Comparison of ENCODE assay signal across 12 cellular contexts in genomic region chr17:38449364-38449763, GRCh38. TPM values are rescaled to one million over a fixed set of nuclear protein-coding genes. Genes with fewer than 3 reads are reported as not detected.
DNase-seq lines count a peak whose midpoint lies in the region; ATAC-seq, FAIRE-seq and TF ChIP-seq lines count a peak whose summit lies in the region.
"Had no signal": no experiment of that assay in that cellular context is flagged by ENCODE, and none has a peak within 500 bp of the region (broad histone marks: within the 10 kb centered on the region; RNA-seq: fewer than 3 reads in every experiment).

No MANE protein-coding gene starts in this region.

- peak overlapping the region; percentile 74 for H2BK120ac ChIP-seq in mesenchymal stem cell (ENCODE audit: low read depth, low read length)

- H2AK5ac ChIP-seq in mesenchymal stem cell (ENCODE audit: low read length, severe bottlenecking) = peak overlapping the region; percentile 61

- intact Hi-C loops in heart left ventricle (cut with DNase I) (no loop called here), Right ventricle myocardium superior (cut with DNase I) (no loop called here), endothelial cell of umbilical vein (cut with micrococcal nuclease) (no loop called here), uterus (cut with DNase I; ENCODE audit: low total_unique reads) (no loop called here)

- peaks cover 12 to 70% (median 62%) of the 10 kb centered on the region in 12 donors for H3K4me1 ChIP-seq in heart left ventricle
- peaks cover 58% of the 10 kb centered on the region for H3K4me1 ChIP-seq in endothelial cell of umbilical vein (ENCODE audit: control insufficient read depth, extremely low read depth, insufficient read depth, low read length)
- peaks cover 57% of the 10 kb centered on the region for H3K4me1 ChIP-seq in mesenchymal stem cell (ENCODE audit: control insufficient read depth, insufficient read depth, low read depth, low read length)
- peaks cover 4 to 20% of the 10 kb centered on the region in 2 donors for H3K4me1 ChIP-seq in uterus
- H3K4me1 ChIP-seq: right lobe of liver had no signal

- TF ChIP-seq CTCF in heart left ventricle (IDR thresholded peaks at IDR 0.05) (no peak), endothelial cell of umbilical vein (IDR thresholded peaks at IDR 0.05; ENCODE audit: extremely low read depth in 1 of 2, insufficient read depth in 1 of 2, low read depth in 1 of 2, low read length in 2 of 2) (no peak), uterus (IDR thresholded peaks at IDR 0.05) (no peak)

- H3K36me3 ChIP-seq in heart left ventricle = no peaks in the 10 kb centered on the region
- H3K36me3 ChIP-seq in endothelial cell of umbilical vein (ENCODE audit: control insufficient read depth in 2 of 2, extremely low read depth in 1 of 2, insufficient read depth in 2 of 2, low read length in 2 of 2) = no peaks in the 10 kb centered on the region
- H3K36me3 ChIP-seq in mesenchymal stem cell (ENCODE audit: control insufficient read depth in 1 of 2, insufficient read depth in 2 of 2, low read depth in 1 of 2, low read length in 2 of 2) = peaks cover 0 to 10% of the 10 kb centered on the region in 2 experiments
- H3K36me3 ChIP-seq in uterus = no peaks in the 10 kb centered on the region
- H3K36me3 ChIP-seq: right lobe of liver had no signal

- BruUV-seq in endothelial cell of umbilical vein (replicated peaks; lab: Mats Ljungman, UMichigan) = no TSS peak

- H4K91ac ChIP-seq in mesenchymal stem cell (ENCODE audit: low read length) = peak overlapping the region; percentile 53

- dilution Hi-C loops in endothelial cell of umbilical vein (cut with MboI; ENCODE audit: extremely low pct_ligation_motif_present, low sequenced_read_pairs) = no loop called here

- peak overlapping the region; percentile 0 for H2BK5ac ChIP-seq in mesenchymal stem cell (ENCODE audit: low read depth, low read length, poor library complexity, severe bottlenecking)

- H3K27ac ChIP-seq in heart left ventricle (peak overlapping the region in 11 of 12 donors; percentile 49 to 96 (median 88)), endothelial cell of umbilical vein (ENCODE audit: insufficient read depth, low read depth, low read length) (peak overlapping the region; percentile 94), mesenchymal stem cell (ENCODE audit: low read length, poor library complexity, severe bottlenecking) (peak overlapping the region; percentile 94), uterus (peak overlapping the region; percentile 76 to 88)
- H3K27ac ChIP-seq: right lobe of liver had no signal

- H3K27me3 ChIP-seq in heart left ventricle (peaks cover 0 to 12% (median 0%) of the 10 kb centered on the region in 9 donors), endothelial cell of umbilical vein (ENCODE audit: control insufficient read depth in 2 of 2, insufficient read depth in 2 of 2, low read length in 2 of 2) (no peaks in the 10 kb centered on the region), mesenchymal stem cell (ENCODE audit: control insufficient read depth in 1 of 2, insufficient read depth in 1 of 2, low read length in 2 of 2) (no peaks in the 10 kb centered on the region), uterus (no peaks in the 10 kb centered on the region)
- H3K27me3 ChIP-seq: right lobe of liver had no signal

- DNase-seq in heart left ventricle (peak in 1 of 5 donors; percentile 57), Right ventricle myocardium superior (no peak), endothelial cell of umbilical vein (ENCODE audit: low read depth, low spot score) (peak; percentile 21), mesenchymal stem cell (peak; percentile 49), uterus (no peak), NCI-H69 (lab: John Stamatoyannopoulos, UW) (no peak)
- no peak for DNase-seq in activated CD4-positive, alpha-beta T cell treated with anti-CD3 and anti-CD28 coated beads, Interleukin-2, amount 50 U/mL, for 4 hours
- DNase-seq: activated CD8-positive, alpha-beta memory T cell treated with anti-CD3 and anti-CD28 coated beads, Interleukin-2, amount 50 U/mL, for 48 hours; NCI-H526 had no signal

- H3K14ac ChIP-seq in mesenchymal stem cell (ENCODE audit: low read length in 2 of 2) = peak overlapping the region in 1 of 2 experiments; percentile 29

- H3K4me3 ChIP-seq in heart left ventricle (no peak overlapping the region), endothelial cell of umbilical vein (replicated peaks in 1 of 3; ENCODE audit: insufficient read depth in 1 of 3, low read depth in 1 of 3, low read length in 3 of 3) (no peak overlapping the region), mesenchymal stem cell (ENCODE audit: insufficient read depth in 1 of 2, low read depth in 1 of 2, low read length in 2 of 2) (no peak overlapping the region), uterus (no peak overlapping the region)
- H3K4me3 ChIP-seq: right lobe of liver had no signal

- H3K9me1 ChIP-seq in endothelial cell of umbilical vein (replicated peaks; ENCODE audit: control insufficient read depth, extremely low read depth, insufficient read depth, low read length) = no peaks in the 10 kb centered on the region

- H3K18ac ChIP-seq in mesenchymal stem cell (ENCODE audit: low read depth in 1 of 2, low read length in 2 of 2) = peak overlapping the region; percentile 65 to 94

- WGBS in heart left ventricle, 4 donors = 49 to 55% (median 52%) methylated on average over 9 to 15 of the region's 15 CpGs
- WGBS in mesenchymal stem cell = 53% methylated on average over 15 of the region's 15 CpGs

- H2AFZ ChIP-seq in endothelial cell of umbilical vein (ENCODE audit: low read depth, low read length) (no peak overlapping the region), mesenchymal stem cell (ENCODE audit: low read depth, low read length) (no peak overlapping the region)

- H3K79me1 ChIP-seq in mesenchymal stem cell (replicated peaks; ENCODE audit: low read length, poor library complexity, severe bottlenecking) = no peaks in the 10 kb centered on the region

- TF ChIP-seq POLR2A in heart left ventricle (IDR thresholded peaks at IDR 0.05) (no peak), endothelial cell of umbilical vein (IDR thresholded peaks at IDR 0.05; ENCODE audit: low read depth, low read length) (no peak), uterus (IDR thresholded peaks at IDR 0.05) (no peak)

- peak overlapping the region; percentile 71 for H2BK15ac ChIP-seq in mesenchymal stem cell (ENCODE audit: low read depth, poor library complexity, severe bottlenecking)

- POLR2A ChIA-PET in endothelial cell of umbilical vein (lab: Charles Lee) = interaction anchor here (1.4 kb wide), 1 partner anchor 16 kb away, joined by 3 read pairs; no protein-coding TSS in a partner anchor

- H4K8ac ChIP-seq in mesenchymal stem cell (ENCODE audit: low read length) = peak overlapping the region; percentile 70

- no peak for FAIRE-seq in endothelial cell of umbilical vein (lab: Jason Lieb, UNC)
- FAIRE-seq: colon had no signal

- no peaks in the 10 kb centered on the region for H4K20me1 ChIP-seq in endothelial cell of umbilical vein (replicated peaks; ENCODE audit: control insufficient read depth, extremely low read depth, insufficient read depth, low read length)

- CTCF ChIA-PET in endothelial cell of umbilical vein (lab: Charles Lee) = interaction anchor here (0.7 to 1.2 kb wide), 2 partner anchors 21 to 26 kb away, joined by 3 to 4 read pairs; no protein-coding TSS in a partner anchor

- peak in 1 of 4 donors; percentile 2 for ATAC-seq in heart left ventricle
- no peak for ATAC-seq in Right ventricle myocardium superior (ENCODE audit: poor library complexity)
- ATAC-seq in GM21786 (IDR thresholded peaks at IDR 0.05; ENCODE audit: unreplicated experiment) = no peak

- H3K4me2 ChIP-seq in endothelial cell of umbilical vein (ENCODE audit: insufficient read depth, low read length) (peak overlapping the region; percentile 9), mesenchymal stem cell (ENCODE audit: low read length, poor library complexity, severe bottlenecking) (no peak overlapping the region)

- H3K4ac ChIP-seq in mesenchymal stem cell (ENCODE audit: low read depth in 1 of 2, low read length in 2 of 2) = peak overlapping the region; percentile 62 to 71

- H3K79me2 ChIP-seq in endothelial cell of umbilical vein (ENCODE audit: control insufficient read depth, insufficient read depth, low read length) = peaks cover 70% of the 10 kb centered on the region

- no peaks in the 10 kb centered on the region for H3K9me3 ChIP-seq in heart left ventricle
- no peaks in the 10 kb centered on the region for H3K9me3 ChIP-seq in endothelial cell of umbilical vein (replicated peaks; ENCODE audit: control insufficient read depth, insufficient read depth, low read length)
- no peaks in the 10 kb centered on the region for H3K9me3 ChIP-seq in mesenchymal stem cell (ENCODE audit: control insufficient read depth, low read length)
- H3K9me3 ChIP-seq in uterus = no peaks in the 10 kb centered on the region
- H3K9me3 ChIP-seq: right lobe of liver had no signal

- H3K23ac ChIP-seq in mesenchymal stem cell (ENCODE audit: low read length in 2 of 2) = peak overlapping the region in 1 of 2 experiments; percentile 77

- H3K9ac ChIP-seq in endothelial cell of umbilical vein (replicated peaks; ENCODE audit: extremely low read depth, insufficient read depth, low read length) (peak overlapping the region; percentile 14), mesenchymal stem cell (ENCODE audit: low read length) (no peak overlapping the region)

- peak overlapping the region; percentile 60 to 69 for H2BK12ac ChIP-seq in mesenchymal stem cell (ENCODE audit: low read length in 2 of 2)

TF ChIP-seq in endothelial cell of umbilical vein, 7 proteins besides CTCF, POLR2A, EP300 and RAD21 (continues in another document):
- no peak for TF ChIP-seq POLR2AphosphoS5 (IDR thresholded peaks at IDR 0.05; ENCODE audit: insufficient read depth, low read depth, low read length)
- TF ChIP-seq EZH2 (IDR thresholded peaks at IDR 0.05; ENCODE audit: borderline replicate concordance, low read depth, low read length, severe bottlenecking) = no peak
- TF ChIP-seq, protein P1, sequence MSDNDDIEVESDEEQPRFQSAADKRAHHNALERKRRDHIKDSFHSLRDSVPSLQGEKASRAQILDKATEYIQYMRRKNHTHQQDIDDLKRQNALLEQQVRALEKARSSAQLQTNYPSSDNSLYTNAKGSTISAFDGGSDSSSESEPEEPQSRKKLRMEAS (IDR thresholded peaks at IDR 0.05; ENCODE audit: insufficient read depth, insufficient read length) = peak; percentile 13

RNA-seq across cellular contexts. Expression of gene ARHGAP23, which starts 21.1 kb away (rescaled TPM):
- total RNA-seq in heart left ventricle (10 to 100 TPM; 28.0 to 72.3 (median 66.3) TPM), Right ventricle myocardium superior (58.3 TPM), endothelial cell of umbilical vein (152 and 190 TPM in 2 replicates), uterus (100 to 1,000 TPM in 1 of 4 donors, 10 to 100 TPM in 1, 1 to 10 TPM in 2; 2.6 to 119 (median 15.2) TPM)
- polyA plus RNA-seq in heart left ventricle (10 to 100 TPM; 34.4 to 73.1 TPM), endothelial cell of umbilical vein (22.3 and 25.4 TPM in 2 replicates)
- 22.9 and 25.3 TPM in 2 replicates for polyA plus RNA-seq in endothelial cell of umbilical vein (2011; cell fraction: cytosol; rRNA removed)
- polyA plus RNA-seq in endothelial cell of umbilical vein (2011; cell fraction: nucleus; rRNA removed) = 53.1 and 59.2 TPM in 2 replicates
- polyA plus RNA-seq in endothelial cell of umbilical vein (2012) = 49.6 and 59.2 TPM in 2 replicates
- 42.0 and 76.2 TPM in 2 replicates for polyA minus RNA-seq in endothelial cell of umbilical vein
- 23.5 TPM for polyA minus RNA-seq in endothelial cell of umbilical vein (2011; cell fraction: cytosol; rRNA and poly(A)+ RNA removed)
- polyA minus RNA-seq in endothelial cell of umbilical vein (2011; cell fraction: nucleus; rRNA and poly(A)+ RNA removed) = 63.5 and 75.4 TPM in 2 replicates
- polyA plus RNA-seq in mesenchymal stem cell (2013, experiment 1 of 2) = 66.7 TPM
- 60.9 TPM for polyA plus RNA-seq in mesenchymal stem cell (2013, experiment 2 of 2)

Comparison
In these comparisons a context has a peak if more than half of its experiments do, and no peak if none do; other contexts are left out.
1. DNase-seq: peak in endothelial cell of umbilical vein (single experiment) and mesenchymal stem cell (single experiment); none in Right ventricle myocardium superior (single experiment), uterus (0 of 2), NCI-H69 (single experiment) and activated CD4-positive, alpha-beta T cell treated with anti-CD3 and anti-CD28 coated beads, Interleukin-2, amount 50 U/mL, for 4 hours (0 of 2).
2. Peak in every context shown above with its lines, with median percentiles within 50 percentile points of each other: H3K27ac ChIP-seq.